Comparison of ENCODE assay signal across 10 cellular contexts in the genomic region with DNA sequence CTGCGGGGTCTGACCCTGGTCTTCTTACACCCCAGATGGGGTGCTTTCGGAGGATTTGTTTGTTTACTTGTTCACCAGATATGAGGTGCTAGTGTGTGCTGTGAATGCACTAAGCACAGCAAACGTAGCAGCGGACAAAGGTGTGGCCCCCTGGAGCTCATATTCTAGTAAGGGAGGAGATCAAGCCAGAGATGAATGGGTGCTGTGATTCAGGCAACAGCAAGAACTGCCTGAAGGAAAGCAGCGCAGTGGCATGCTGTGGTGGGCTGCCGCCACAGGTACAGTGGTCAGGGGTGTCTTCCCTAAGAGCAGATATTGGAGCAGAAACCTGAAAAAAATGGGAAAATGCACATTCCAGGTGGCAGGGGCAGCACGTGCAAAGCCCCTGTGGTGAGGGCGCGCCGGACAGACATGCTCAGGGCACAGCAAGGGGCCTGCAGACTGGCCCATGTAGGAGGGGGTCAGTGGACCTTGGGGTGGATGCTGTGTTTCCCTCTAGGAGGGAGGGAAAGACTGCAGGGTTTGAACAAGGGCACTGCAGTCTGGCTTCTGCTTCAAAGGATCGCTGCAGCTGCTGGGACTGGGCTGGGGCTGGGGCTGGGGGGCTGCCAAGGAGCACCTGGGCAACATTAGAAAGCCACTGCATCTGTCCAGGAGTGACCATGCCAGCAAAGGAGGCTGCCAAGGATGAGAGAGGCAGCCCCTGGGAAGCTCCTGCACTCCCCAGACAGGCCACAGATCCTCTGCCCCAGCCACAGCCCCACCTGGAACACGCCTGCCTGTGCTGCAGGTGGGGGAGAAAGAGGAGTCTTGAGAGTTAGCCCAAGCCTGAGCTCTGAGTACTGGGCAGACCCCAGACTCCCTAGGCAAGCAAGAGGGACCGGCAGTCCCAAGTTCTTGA. TPM values are rescaled to one million over a fixed set of nuclear protein-coding genes. Genes with fewer than 3 reads are reported as not detected.
DNase-seq lines count a peak whose midpoint lies in the region; ATAC-seq, FAIRE-seq and TF ChIP-seq lines count a peak whose summit lies in the region.
"Had no signal": no experiment of that assay in that cellular context is flagged by ENCODE, and none has a peak within 500 bp of the region (broad histone marks: within the 10 kb centered on the region; RNA-seq: fewer than 3 reads in every experiment).

No MANE protein-coding gene starts in this region.

- in situ Hi-C loops in K562 (cut with MboI) = no loop called here

- no peak overlapping the region for H3K4me3 ChIP-seq in HEK293 (ENCODE audit: low read depth, low read length)
- no peak overlapping the region for H3K4me3 ChIP-seq in K562
- H3K4me3 ChIP-seq in smooth muscle cell = no peak overlapping the region

- intact Hi-C loops in K562 (cut with micrococcal nuclease) = loop anchor here (5.0 kb wide), 1 partner anchor 102 kb away; no protein-coding TSS in a partner anchor

- no peaks in the 10 kb centered on the region for H3K79me2 ChIP-seq in K562 (ENCODE audit: control insufficient read depth, insufficient read depth, low read length)
- H3K79me2 ChIP-seq in smooth muscle cell (ENCODE audit: low read depth) = no peaks in the 10 kb centered on the region

- ATAC-seq in K562 (no peak), GM18502 (IDR thresholded peaks at IDR 0.05; ENCODE audit: poor library complexity, unreplicated experiment) (no peak)

- no peaks in the 10 kb centered on the region for H3K9me3 ChIP-seq in HEK293 (ENCODE audit: control insufficient read depth, insufficient read depth, low read depth, low read length)
- no peaks in the 10 kb centered on the region for H3K9me3 ChIP-seq in K562 (replicated peaks; ENCODE audit: control insufficient read depth, insufficient read depth, low read depth, low read length)
- no peaks in the 10 kb centered on the region for H3K9me3 ChIP-seq in smooth muscle cell (replicated peaks; ENCODE audit: low read depth)

- H3K9ac ChIP-seq in K562 (ENCODE audit: insufficient read depth in 1 of 2, low read depth in 2 of 2, low read length in 2 of 2) = peak overlapping the region in 1 of 2 experiments; percentile 54; a peak in 3 of 4 replicates
- peak overlapping the region; percentile 32 for H3K9ac ChIP-seq in smooth muscle cell (ENCODE audit: low read depth)

- peaks cover 0 to 5% of the 10 kb centered on the region in 2 experiments; a peak in 1 of 3 replicates for H3K36me3 ChIP-seq in HEK293 (ENCODE audit: control insufficient read depth in 2 of 2, insufficient read depth in 1 of 2, low read length in 2 of 2)
- H3K36me3 ChIP-seq in K562 (ENCODE audit: control insufficient read depth, insufficient read depth, low read length) = no peaks in the 10 kb centered on the region
- H3K36me3 ChIP-seq in smooth muscle cell (ENCODE audit: low read depth) = no peaks in the 10 kb centered on the region

- TF ChIP-seq RAD21 in K562 (CRISPR knock-in tag; conservative IDR thresholded peaks at IDR 0.05 in 1 of 2, IDR thresholded peaks at IDR 0.05 in 1 of 2) = no peak

- WGBS in K562 (ENCODE audit: insufficient coverage, low coverage, missing lambda C conversion rate) = 61% methylated on average over 12 of the region's 13 CpGs
- WGBS in smooth muscle cell (ENCODE audit: low lambda C conversion rate) = 87% methylated on average over 13 of the region's 13 CpGs

- H3K27me3 ChIP-seq in K562 (ENCODE audit: control insufficient read depth in 2 of 2, insufficient read depth in 2 of 2, low read length in 2 of 2) (peaks cover 0 to 14% of the 10 kb centered on the region in 2 experiments; a peak in 3 of 5 replicates), layer of hippocampus (ENCODE audit: control insufficient read depth, insufficient read depth, low read length) (no peaks in the 10 kb centered on the region), smooth muscle cell (ENCODE audit: low read depth) (no peaks in the 10 kb centered on the region)

- H3K9me1 ChIP-seq in K562 (ENCODE audit: control insufficient read depth, insufficient read depth, low read length) = no peaks in the 10 kb centered on the region

- CTCF ChIA-PET in HEK293 (lab: Yijun Ruan, JAX) (interaction anchor here (0.7 to 2.4 kb wide), 5 partner anchors 13 to 47 kb away, joined by 3 to 10 read pairs (median 3); no protein-coding TSS in a partner anchor), K562 (lab: Yijun Ruan, JAX; ENCODE audit: low intra/inter-chr PET ratio) (no interaction called here)

- no peak for TF ChIP-seq EP300 in K562 (IDR thresholded peaks at IDR 0.05; ENCODE audit: low read length)

- H3K4me2 ChIP-seq in K562 (ENCODE audit: insufficient read depth, low read length) (peak overlapping the region; percentile 61; the same call in 1 of the 2 replicates), smooth muscle cell (peak overlapping the region; percentile 83)

- H4K20me1 ChIP-seq in K562 (replicated peaks; ENCODE audit: control insufficient read depth, insufficient read depth, low read length) = no peaks in the 10 kb centered on the region
- no peaks in the 10 kb centered on the region for H4K20me1 ChIP-seq in smooth muscle cell (ENCODE audit: low read depth)

- DNase-seq in K562 (ENCODE audit: extremely low read depth in 1 of 4, low spot score in 3 of 4) = no peak
- no peak for DNase-seq in smooth muscle cell (lab: John Stamatoyannopoulos, UW; ENCODE audit: unreplicated experiment)
- DNase-seq in HuH-7 (ENCODE audit: low spot score) = no peak
- DNase-seq in NCI-H1092 treated with DMSO at 0.1 percent for 48 hours (lab: John Stamatoyannopoulos, UW) = no peak
- DNase-seq in SKM-1 (lab: John Stamatoyannopoulos, UW; ENCODE audit: unreplicated experiment) = no peak
- DNase-seq: activated naive CD8-positive, alpha-beta T cell treated with anti-CD3 and anti-CD28 coated beads for 36 hours; stimulated activated CD4-positive, alpha-beta T cell treated with anti-CD3 and anti-CD28 coated beads, Interleukin-12 subunit alpha, Interleukin-12 subunit beta, amount 100 ng/mL, for 4 hours had no signal

- H3K27ac ChIP-seq in HEK293 (ENCODE audit: extremely low read depth, low read depth, low read length) (peak overlapping the region; percentile 68), K562 (ENCODE audit: extremely low read depth, low read depth, low read length) (0 out of 3 replicates have a peak overlapping the region, but pooled peaks have one; percentile 13), layer of hippocampus (ENCODE audit: low read depth, low read length) (peak overlapping the region; percentile 87), smooth muscle cell (ENCODE audit: low read depth) (peak overlapping the region; percentile 83)

- FAIRE-seq in K562 (lab: Jason Lieb, UNC) = no peak

- H3K4me1 ChIP-seq in HEK293 (ENCODE audit: control insufficient read depth, insufficient read depth, low read length) = peaks cover 26% of the 10 kb centered on the region
- peaks cover 37 to 51% of the 10 kb centered on the region in 2 experiments for H3K4me1 ChIP-seq in K562 (replicated peaks in 1 of 2; ENCODE audit: control insufficient read depth in 2 of 2, insufficient read depth in 2 of 2, low read length in 2 of 2)
- peaks cover 39% of the 10 kb centered on the region for H3K4me1 ChIP-seq in smooth muscle cell (ENCODE audit: low read depth)

- POLR2A ChIA-PET in HEK293 (lab: Yijun Ruan, JAX) (interaction anchor here (0.6 to 1.3 kb wide), 15 partner anchors 8 to 72 kb away, joined by 3 to 10 read pairs (median 4); partner anchors contain the start of gene RASSF4), K562 (lab: Yijun Ruan, JAX) (interaction anchor here (0.6 to 1.8 kb wide), 11 partner anchors 8 to 50 kb away, joined by 3 to 8 read pairs (median 4); no protein-coding TSS in a partner anchor)

- TF ChIP-seq POLR2A in K562 (conservative IDR thresholded peaks at IDR 0.05) = no peak

- TF ChIP-seq CTCF in HEK293 (tag by site-specific recombination; IDR thresholded peaks at IDR 0.05) (no peak), K562 (IDR thresholded peaks at IDR 0.05 in 2 of 3, conservative IDR thresholded peaks at IDR 0.05 in 1 of 3; ENCODE audit: insufficient read depth in 2 of 3, low read depth in 1 of 3, low read length in 3 of 3) (no peak), smooth muscle cell (IDR thresholded peaks at IDR 0.05; ENCODE audit: borderline replicate concordance, insufficient read depth, poor library complexity, severe bottlenecking) (no peak)

- H2AFZ ChIP-seq in K562 (ENCODE audit: low read depth, low read length) (peak overlapping the region; percentile 78), smooth muscle cell (ENCODE audit: low read depth) (peak overlapping the region; percentile 26)

- H3F3A ChIP-seq in smooth muscle cell (ENCODE audit: low read depth) = peaks cover 6% of the 10 kb centered on the region

- BruUV-seq in K562 (replicated peaks; lab: Mats Ljungman, UMichigan) = no TSS peak

RNA-seq across cellular contexts. Expression of gene DEPP1, which starts 0.9 kb away (rescaled TPM):
- 0.32 and 3.0 TPM in 2 replicates for total RNA-seq in K562 (2011; cell fraction: chromatin; rRNA removed; ENCODE audit: low replicate concordance)
- total RNA-seq in K562 (2011; cell fraction: nucleolus; rRNA removed) = 2.4 and 4.7 TPM in 2 replicates
- 1.5 and 2.3 TPM in 2 replicates for total RNA-seq in K562 (2011; cell fraction: nucleoplasm; rRNA removed)
- total RNA-seq in K562 (2014; rRNA removed) = 0.33 and 0.54 TPM in 2 replicates
- 0.06 and 0.07 TPM in 2 replicates for total RNA-seq in K562 (2014; rRNA removed; fragmentation: Illumina TruSeq; extraction: Trizol)
- total RNA-seq in K562 (2015; rRNA removed; fragmentation: Illumina TruSeq; extraction: Trizol) = 0.11 and 0.18 TPM in 2 replicates
- total RNA-seq in K562 (2021) = 0.34 and 0.40 TPM in 2 replicates
- polyA plus RNA-seq in K562 (2011; rRNA removed) = 0.42 and 1.1 TPM in 2 replicates
- 1.3 and 1.5 TPM in 2 replicates for polyA plus RNA-seq in K562 (2011; cell fraction: cytosol; rRNA removed)
- 0.47 and 1.1 TPM in 2 replicates for polyA plus RNA-seq in K562 (2011; cell fraction: nucleus; rRNA removed)
- 0.46 and 1.3 TPM in 2 replicates for polyA plus RNA-seq in K562 (2012)
- polyA plus RNA-seq in K562 (2014; fragmentation: Illumina TruSeq; extraction: Trizol) = 0.19 TPM in 2 replicates
- under 1 TPM in 1 of 2 experiments, not detected in 1; 0.04 TPM for polyA plus RNA-seq in K562 (2014; fragmentation: Nextera tagmentation; extraction: Ambion mirVana)
- polyA plus RNA-seq in K562 (2014; rRNA removed) = 0.21 and 0.26 TPM in 2 replicates
- 0.77 and 1.1 TPM in 2 replicates for polyA minus RNA-seq in K562 (2011; rRNA and poly(A)+ RNA removed)
- polyA minus RNA-seq in K562 (2011; cell fraction: cytosol; rRNA and poly(A)+ RNA removed) = 0.76 and 1.8 TPM in 2 replicates
- polyA minus RNA-seq in K562 (2011; cell fraction: nucleus; rRNA and poly(A)+ RNA removed) = 1.9 and 3.2 TPM in 2 replicates
- total RNA-seq in smooth muscle cell = 10.1 and 13.2 TPM in 2 replicates
- 12.9 and 18.8 TPM in 2 replicates for polyA plus RNA-seq in smooth muscle cell

RNA-seq across cellular contexts. Expression of gene RASSF4, which starts 19.9 kb away (rescaled TPM):
- total RNA-seq in K562 (2011; cell fraction: chromatin; rRNA removed; ENCODE audit: low replicate concordance) = 0.21 and 0.58 TPM in 2 replicates
- total RNA-seq in K562 (2011; cell fraction: nucleolus; rRNA removed) = 0.17 and 0.66 TPM in 2 replicates
- total RNA-seq in K562 (2011; cell fraction: nucleoplasm; rRNA removed) = 0.15 and 0.29 TPM in 2 replicates
- total RNA-seq in K562 (2014; rRNA removed) (0.04 and 0.09 TPM in 2 replicates), K562 (2014; rRNA removed; fragmentation: Illumina TruSeq; extraction: Trizol) (not detected in 2 replicates), K562 (2015; rRNA removed; fragmentation: Illumina TruSeq; extraction: Trizol) (not detected in 2 replicates), K562 (2021) (0.18 and 0.62 TPM in 2 replicates), smooth muscle cell (6.5 and 8.3 TPM in 2 replicates)
- polyA plus RNA-seq in K562 (2011; rRNA removed) (0.05 and 0.13 TPM in 2 replicates), K562 (2014; fragmentation: Illumina TruSeq; extraction: Trizol) (0.10 TPM in 1 of 2 replicates, not detected in the other), K562 (2014; fragmentation: Nextera tagmentation; extraction: Ambion mirVana) (under 1 TPM in 1 of 2 experiments, not detected in 1; 0.01 TPM), K562 (2014; rRNA removed) (0.13 TPM in 1 of 2 replicates, not detected in the other), smooth muscle cell (13.0 and 14.8 TPM in 2 replicates)
- polyA plus RNA-seq in K562 (2011; cell fraction: cytosol; rRNA removed) = 0.04 and 0.30 TPM in 2 replicates
- polyA plus RNA-seq in K562 (2011; cell fraction: nucleus; rRNA removed) = 0.25 and 0.30 TPM in 2 replicates
- 0.20 and 0.68 TPM in 2 replicates for polyA plus RNA-seq in K562 (2012)
- polyA minus RNA-seq in K562 (2011; rRNA and poly(A)+ RNA removed) = not detected in 2 replicates
- polyA minus RNA-seq in K562 (2011; cell fraction: cytosol; rRNA and poly(A)+ RNA removed) = not detected in 2 replicates
- polyA minus RNA-seq in K562 (2011; cell fraction: nucleus; rRNA and poly(A)+ RNA removed) = not detected in 2 replicates

RNA-seq across cellular contexts. Expression of gene ZNF22, which starts 21.2 kb away (rescaled TPM):
- 6.0 and 13.6 TPM in 2 replicates for total RNA-seq in K562 (2011; cell fraction: chromatin; rRNA removed; ENCODE audit: low replicate concordance)
- total RNA-seq in K562 (2011; cell fraction: nucleolus; rRNA removed) = 5.3 and 7.1 TPM in 2 replicates
- 9.9 and 11.2 TPM in 2 replicates for total RNA-seq in K562 (2011; cell fraction: nucleoplasm; rRNA removed)
- total RNA-seq in K562 (2014; rRNA removed) = 35.9 and 36.2 TPM in 2 replicates
- 68.4 and 69.4 TPM in 2 replicates for total RNA-seq in K562 (2014; rRNA removed; fragmentation: Illumina TruSeq; extraction: Trizol)
- 47.9 and 48.6 TPM in 2 replicates for total RNA-seq in K562 (2015; rRNA removed; fragmentation: Illumina TruSeq; extraction: Trizol)
- 40.5 and 52.9 TPM in 2 replicates for total RNA-seq in K562 (2021)
- polyA plus RNA-seq in K562 (2011; rRNA removed) = 39.2 and 51.2 TPM in 2 replicates
- polyA plus RNA-seq in K562 (2011; cell fraction: cytosol; rRNA removed) = 9.3 and 18.6 TPM in 2 replicates
- 7.4 and 12.9 TPM in 2 replicates for polyA plus RNA-seq in K562 (2011; cell fraction: nucleus; rRNA removed)
- polyA plus RNA-seq in K562 (2012) = 38.3 and 41.5 TPM in 2 replicates
- 51.3 and 62.2 TPM in 2 replicates for polyA plus RNA-seq in K562 (2014; fragmentation: Illumina TruSeq; extraction: Trizol)
- polyA plus RNA-seq in K562 (2014; fragmentation: Nextera tagmentation; extraction: Ambion mirVana) = 10 to 100 TPM; 92.2 to 98.7 TPM
- polyA plus RNA-seq in K562 (2014; rRNA removed) = 42.4 and 60.4 TPM in 2 replicates
- 19.0 and 19.4 TPM in 2 replicates for polyA minus RNA-seq in K562 (2011; rRNA and poly(A)+ RNA removed)
- polyA minus RNA-seq in K562 (2011; cell fraction: cytosol; rRNA and poly(A)+ RNA removed) = 5.3 and 8.3 TPM in 2 replicates
- 5.3 and 11.1 TPM in 2 replicates for polyA minus RNA-seq in K562 (2011; cell fraction: nucleus; rRNA and poly(A)+ RNA removed)
- 38.9 and 42.6 TPM in 2 replicates for total RNA-seq in smooth muscle cell
- 30.7 and 31.3 TPM in 2 replicates for polyA plus RNA-seq in smooth muscle cell

Comparison
In these comparisons a context has a peak if more than half of its experiments do, and no peak if none do; other contexts are left out.
1. H3K27ac ChIP-seq: peak in every context shown above with its lines; median percentile 87 in layer of hippocampus; 83 in smooth muscle cell; 68 in HEK293; 13 in K562.